12 cellular contexts compared by ENCODE assay signal in genomic region chr11:121309688-121310087, GRCh38. TPM values are rescaled to one million over a fixed set of nuclear protein-coding genes. Genes with fewer than 3 reads are reported as not detected.
DNase-seq lines count a peak whose midpoint lies in the region; ATAC-seq and TF ChIP-seq lines count a peak whose summit lies in the region.
"Had no signal": no experiment of that assay in that cellular context is flagged by ENCODE, and none has a peak within 500 bp of the region (broad histone marks: within the 10 kb centered on the region; RNA-seq: fewer than 3 reads in every experiment).

No MANE protein-coding gene starts in this region.

- TF ChIP-seq CTCF in cardiac muscle cell (IDR thresholded peaks at IDR 0.05; ENCODE audit: low read depth, low read length) (no peak), left ventricle myocardium inferior (IDR thresholded peaks at IDR 0.05; ENCODE audit: borderline replicate concordance) (no peak), WERI-Rb-1 (IDR thresholded peaks at IDR 0.05; ENCODE audit: low read depth, low read length) (no peak)

- peaks cover 55% of the 10 kb centered on the region for H3K36me3 ChIP-seq in cardiac muscle cell
- H3K36me3 ChIP-seq in left ventricle myocardium inferior: peaks cover 44% of the 10 kb centered on the region
- peaks cover 13% of the 10 kb centered on the region for H3K36me3 ChIP-seq in WERI-Rb-1
- H3K36me3 ChIP-seq: ovary had no signal

- intact Hi-C loops in left ventricle myocardium inferior (cut with micrococcal nuclease): no loop called here

- H3K9me3 ChIP-seq in cardiac muscle cell (ENCODE audit: low read depth): no peaks in the 10 kb centered on the region
- no peaks in the 10 kb centered on the region for H3K9me3 ChIP-seq in left ventricle myocardium inferior (replicated peaks)
- no peaks in the 10 kb centered on the region for H3K9me3 ChIP-seq in WERI-Rb-1 (ENCODE audit: severe bottlenecking)
- H3K9me3 ChIP-seq: ovary had no signal

- ATAC-seq in GM21723 (IDR thresholded peaks at IDR 0.05; ENCODE audit: unreplicated experiment) (peak; percentile 92), HG03354 (IDR thresholded peaks at IDR 0.05; ENCODE audit: poor library complexity, severe bottlenecking, unreplicated experiment) (peak; percentile 83)
- ATAC-seq: left colon had no signal

- DNase-seq in cardiac muscle cell (ENCODE audit: low read depth in 1 of 2, low spot score in 1 of 2) (no peak), left ventricle myocardium inferior (no peak), WERI-Rb-1 (no peak), NOMO-1 treated with dmso at 0.1 percent for 144 hours (lab: John Stamatoyannopoulos, UW; ENCODE audit: unreplicated experiment) (no peak), DMS79 (lab: John Stamatoyannopoulos, UW) (no peak), NCI-H82 treated with DMSO at 0.1 percent for 48 hours (lab: John Stamatoyannopoulos, UW; ENCODE audit: unreplicated experiment) (no peak)
- DNase-seq: brain microvascular endothelial cell, left colon, ovary, SHP77 had no signal

- H3K4me3 ChIP-seq in cardiac muscle cell: no peak overlapping the region
- H3K4me3 ChIP-seq in left ventricle myocardium inferior: no peak overlapping the region
- H3K4me3 ChIP-seq in WERI-Rb-1 (ENCODE audit: low read depth, low read length): no peak overlapping the region
- H3K4me3 ChIP-seq: ovary had no signal

- no peaks in the 10 kb centered on the region for H3K4me1 ChIP-seq in cardiac muscle cell (ENCODE audit: low read depth)
- no peaks in the 10 kb centered on the region for H3K4me1 ChIP-seq in left ventricle myocardium inferior

- H3K27ac ChIP-seq in cardiac muscle cell (peak overlapping the region; percentile 73), left ventricle myocardium inferior (replicated peaks) (no peak overlapping the region), WERI-Rb-1 (no peak overlapping the region)
- H3K27ac ChIP-seq: brain microvascular endothelial cell, ovary had no signal

- H3K27me3 ChIP-seq in cardiac muscle cell: no peaks in the 10 kb centered on the region
- H3K27me3 ChIP-seq in left ventricle myocardium inferior (ENCODE audit: low read depth): no peaks in the 10 kb centered on the region
- H3K27me3 ChIP-seq in WERI-Rb-1 (ENCODE audit: insufficient read depth, low read depth, severe bottlenecking): no peaks in the 10 kb centered on the region
- H3K27me3 ChIP-seq: brain microvascular endothelial cell, ovary had no signal

RNA-seq across cellular contexts. Expression of gene SC5D, which starts 17.1 kb away (rescaled TPM):
- 246 and 343 TPM in 2 replicates for total RNA-seq in cardiac muscle cell
- 475 and 620 TPM in 2 replicates for polyA plus RNA-seq in cardiac muscle cell
- 18.7 TPM for total RNA-seq in left ventricle myocardium inferior

Comparison
In these comparisons a context has a peak if more than half of its experiments do, and no peak if none do; other contexts are left out.
1. RNA of gene SC5D, which starts 17.1 kb away (total RNA-seq): 246 to 343 TPM in cardiac muscle cell; 18.7 TPM in left ventricle myocardium inferior (single experiment); every median in the first group is over 10 times any median in the second.